ENCODE assay signal across 7 cellular contexts in the genomic region with DNA sequence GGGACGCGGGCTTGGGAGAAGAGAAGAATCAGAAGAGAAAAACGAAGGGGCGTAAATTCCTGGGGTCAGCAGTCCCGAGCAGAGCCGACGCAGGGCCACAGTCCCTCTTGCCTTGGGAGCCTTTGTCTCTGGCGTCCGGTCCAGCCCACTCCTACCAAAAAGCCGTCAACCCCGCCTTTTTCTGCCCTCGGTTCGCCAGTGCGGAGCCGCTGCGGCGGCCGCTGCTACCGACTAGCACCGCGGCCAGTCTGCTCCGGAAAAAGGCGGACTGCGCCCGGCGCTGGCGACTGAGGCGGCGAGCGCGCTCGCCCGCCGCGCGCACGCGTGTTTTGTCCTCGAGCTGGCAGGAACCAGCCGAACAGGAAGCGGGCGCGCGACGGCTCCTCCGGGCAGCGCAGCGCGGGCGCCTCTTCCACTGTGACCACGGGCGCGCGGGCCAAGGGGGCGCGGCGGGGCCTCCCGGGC. TPM values are rescaled to one million over a fixed set of nuclear protein-coding genes. Genes with fewer than 3 reads are reported as not detected.
DNase-seq lines count a peak whose midpoint lies in the region; ATAC-seq and TF ChIP-seq lines count a peak whose summit lies in the region.

No MANE protein-coding gene starts in this region.

- ATAC-seq in GM18505 (IDR thresholded peaks at IDR 0.05; ENCODE audit: unreplicated experiment) (peak; percentile 19), HG02840 (IDR thresholded peaks at IDR 0.05; ENCODE audit: low FRiP score, unreplicated experiment) (peak; percentile 11)
- peak; percentile 44 for ATAC-seq in effector memory CD8-positive, alpha-beta T cell (replicated peaks)
- peak; percentile 42 for ATAC-seq in naive thymus-derived CD4-positive, alpha-beta T cell

- H3K4me1 Mint-ChIP-seq in effector memory CD8-positive, alpha-beta T cell (ENCODE audit: low read depth in 2 of 2): peaks cover 44 to 66% of the 10 kb centered on the region in 2 donors
- peaks cover 40 to 80% (median 65%) of the 10 kb centered on the region in 7 donors for H3K4me1 Mint-ChIP-seq in naive thymus-derived CD4-positive, alpha-beta T cell

- peaks cover 28 to 39% of the 10 kb centered on the region in 2 donors for H3K4me1 ChIP-seq in naive thymus-derived CD4-positive, alpha-beta T cell (ENCODE audit: control insufficient read depth in 2 of 2, insufficient read depth in 2 of 2, low read length in 2 of 2)

- peak overlapping the region; percentile 99 for H3K27ac ChIP-seq in naive thymus-derived CD4-positive, alpha-beta T cell (ENCODE audit: low read depth, low read length)

- no peaks in the 10 kb centered on the region for H3K27me3 Mint-ChIP-seq in effector memory CD8-positive, alpha-beta T cell
- H3K27me3 Mint-ChIP-seq in naive thymus-derived CD4-positive, alpha-beta T cell: peaks cover 0 to 2% (median 0%) of the 10 kb centered on the region in 5 donors

- no peaks in the 10 kb centered on the region for H3K9me3 ChIP-seq in naive thymus-derived CD4-positive, alpha-beta T cell (ENCODE audit: control insufficient read depth in 2 of 3, low read length in 3 of 3)

- H3K36me3 ChIP-seq in naive thymus-derived CD4-positive, alpha-beta T cell (ENCODE audit: control insufficient read depth in 2 of 3, insufficient read depth in 3 of 3, low read length in 3 of 3): peaks cover 13 to 31% (median 23%) of the 10 kb centered on the region in 3 experiments

- POLR2A ChIA-PET in naive thymus-derived CD4-positive, alpha-beta T cell (lab: Charles Lee): interaction anchor here (0.5 to 4.2 kb wide), 35 partner anchors 9 to 1056 kb away, joined by 3 to 95 read pairs (median 5); a partner anchor contains a TSS

- intact Hi-C loops in naive thymus-derived CD4-positive, alpha-beta T cell (cut with micrococcal nuclease): loop anchor here (1.0 to 10.0 kb wide), 18 partner anchors 33 to 1055 kb away; a partner anchor contains a TSS

- peak overlapping the region; percentile 100 for H3K4me3 Mint-ChIP-seq in effector memory CD8-positive, alpha-beta T cell
- peak overlapping the region; percentile 98 to 100 (median 99) for H3K4me3 Mint-ChIP-seq in naive thymus-derived CD4-positive, alpha-beta T cell

- CTCF ChIA-PET in naive thymus-derived CD4-positive, alpha-beta T cell (lab: Charles Lee): interaction anchor here (0.8 to 2.7 kb wide), 7 partner anchors 30 to 1022 kb away, joined by 3 to 18 read pairs (median 4); a partner anchor contains a TSS

- H3K4me3 ChIP-seq in naive thymus-derived CD4-positive, alpha-beta T cell (ENCODE audit: low read length): peak overlapping the region; percentile 96

- DNase-seq in effector memory CD8-positive, alpha-beta T cell: peak; percentile 69 to 70 (median 69)
- peak in 4 of 9 donors; percentile 80 to 84 (median 81) for DNase-seq in naive thymus-derived CD4-positive, alpha-beta T cell
- DNase-seq in NCI-H510A (lab: John Stamatoyannopoulos, UW): no peak
- DNase-seq in NCI-H1105 (lab: John Stamatoyannopoulos, UW): no peak

- TF ChIP-seq POLR2A in GM18505 (IDR thresholded peaks at IDR 0.05; ENCODE audit: borderline replicate concordance, extremely low read depth, insufficient read depth, insufficient read length): peak; percentile 70
- TF ChIP-seq POLR2A in Raji (IDR thresholded peaks at IDR 0.05; ENCODE audit: insufficient read depth, low read depth, low read length): peak; percentile 5; the same call in 1 of the 2 replicates

- H3K27ac Mint-ChIP-seq in effector memory CD8-positive, alpha-beta T cell: peak overlapping the region; percentile 99
- H3K27ac Mint-ChIP-seq in naive thymus-derived CD4-positive, alpha-beta T cell: peak overlapping the region; percentile 98 to 100 (median 99)

- no peaks in the 10 kb centered on the region for H3K9me3 Mint-ChIP-seq in effector memory CD8-positive, alpha-beta T cell
- H3K9me3 Mint-ChIP-seq in naive thymus-derived CD4-positive, alpha-beta T cell: peaks cover 0 to 5% (median 0%) of the 10 kb centered on the region in 11 donors

- no peaks in the 10 kb centered on the region for H3K27me3 ChIP-seq in naive thymus-derived CD4-positive, alpha-beta T cell (ENCODE audit: control insufficient read depth in 2 of 2, insufficient read depth in 2 of 2, low read length in 2 of 2)

- H3K36me3 Mint-ChIP-seq in effector memory CD8-positive, alpha-beta T cell (ENCODE audit: insufficient read depth): peaks cover 77% of the 10 kb centered on the region
- H3K36me3 Mint-ChIP-seq in naive thymus-derived CD4-positive, alpha-beta T cell: peaks cover 4 to 47% (median 42%) of the 10 kb centered on the region in 5 donors

RNA-seq across cellular contexts. Expression of a gene that starts 0.5 kb away (rescaled TPM):
- total RNA-seq in naive thymus-derived CD4-positive, alpha-beta T cell: 100 to 1,000 TPM; 297 to 440 (median 423) TPM
- 100 to 1,000 TPM; 255 to 283 TPM for polyA plus RNA-seq in naive thymus-derived CD4-positive, alpha-beta T cell

RNA-seq across cellular contexts. Expression of a gene that starts 0.6 kb away (rescaled TPM):
- 10 to 100 TPM; 16.3 to 36.5 (median 24.3) TPM for total RNA-seq in naive thymus-derived CD4-positive, alpha-beta T cell
- 10 to 100 TPM; 45.3 to 45.6 TPM for polyA plus RNA-seq in naive thymus-derived CD4-positive, alpha-beta T cell

RNA-seq across cellular contexts. Expression of a gene that starts 56.0 kb away (rescaled TPM):
- total RNA-seq in naive thymus-derived CD4-positive, alpha-beta T cell: 100 to 1,000 TPM; 200 to 355 (median 238) TPM
- 100 to 1,000 TPM; 249 to 315 TPM for polyA plus RNA-seq in naive thymus-derived CD4-positive, alpha-beta T cell

Comparison
In these comparisons a context has a peak if more than half of its experiments do, and no peak if none do; other contexts are left out.
1. DNase-seq: peak in effector memory CD8-positive, alpha-beta T cell (3 of 3); none in NCI-H510A (single experiment) and NCI-H1105 (single experiment).
2. Peak in every context shown above with its lines, with median percentiles within 50 percentile points of each other: ATAC-seq.